ENCODE assay signal across 8 cellular contexts in the genomic region with DNA sequence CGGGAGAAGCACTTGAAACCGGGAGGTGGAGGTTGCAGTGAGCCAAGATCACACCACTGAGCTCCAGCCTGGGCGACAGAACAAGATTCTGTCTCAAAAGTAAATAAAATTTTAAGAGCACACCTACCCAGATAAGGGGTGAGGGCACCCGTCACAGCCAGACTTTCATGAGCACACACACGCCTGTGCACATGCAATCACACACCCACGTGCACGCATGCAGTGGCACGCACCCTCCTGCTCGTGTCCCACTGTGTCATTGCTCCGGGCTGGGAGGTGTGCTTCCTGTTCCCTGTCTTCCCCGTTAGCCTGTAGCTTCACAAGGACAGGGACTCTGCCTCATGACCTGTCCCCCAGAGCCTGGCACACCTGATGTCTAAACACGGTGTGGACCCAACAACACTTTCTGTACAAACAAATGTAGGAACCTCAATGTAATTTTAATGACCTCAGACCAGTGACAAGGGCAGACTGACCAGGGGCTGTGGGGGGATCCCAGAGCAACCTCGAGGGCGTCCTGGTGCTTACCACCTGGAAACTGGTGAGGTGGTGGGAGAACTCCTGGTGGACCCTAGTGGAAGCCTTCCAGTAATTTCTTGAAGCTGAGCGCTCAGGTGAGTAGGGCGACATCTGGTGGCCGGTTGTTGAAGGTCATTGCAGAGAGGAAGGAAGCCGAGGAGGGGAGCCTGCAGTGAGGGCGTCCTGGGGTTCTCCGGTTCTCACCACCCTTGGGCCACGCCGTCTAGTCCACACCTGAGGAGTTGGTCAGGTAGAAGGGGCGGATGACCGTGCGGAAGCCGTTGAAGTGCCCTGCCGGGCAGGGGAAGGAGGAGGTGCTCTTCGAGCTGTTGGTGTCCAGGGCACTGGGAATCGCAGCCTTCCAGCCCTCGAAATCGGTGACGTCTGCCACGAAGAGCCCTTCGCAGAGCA. TPM values are rescaled to one million over a fixed set of nuclear protein-coding genes. Genes with fewer than 3 reads are reported as not detected.
A peak's percentile ranks its signal among the peaks of the same experiment; 100 is the strongest.
DNase-seq lines count a peak whose midpoint lies in the region; ATAC-seq, FAIRE-seq and TF ChIP-seq lines count a peak whose summit lies in the region.

No MANE protein-coding gene starts in this region.

- H3K27ac ChIP-seq in caudate nucleus (ENCODE audit: low read depth, low read length) (peak overlapping the region; percentile 8), kidney (ENCODE audit: low read depth in 2 of 2, low read length in 2 of 2) (peak overlapping the region in 1 of 2 donors; percentile 65)

- H3K4me3 ChIP-seq in kidney (ENCODE audit: low read length in 2 of 2), result no peak overlapping the region

- no peaks in the 10 kb centered on the region for H3K9me3 ChIP-seq in kidney (ENCODE audit: control insufficient read depth in 1 of 2, low read length in 2 of 2)

- FAIRE-seq in GM19239 (lab: Jason Lieb, UNC) (peak; percentile 65), kidney (lab: Jason Lieb, UNC) (no peak)

- peak; percentile 91 for TF ChIP-seq CTCF in kidney (IDR thresholded peaks at IDR 0.05; ENCODE audit: borderline replicate concordance, extremely low read depth, insufficient read depth)

- H3K36me3 ChIP-seq in kidney (ENCODE audit: control insufficient read depth in 1 of 2, insufficient read depth in 2 of 2, low read length in 2 of 2), result no peaks in the 10 kb centered on the region

- peak; percentile 49 to 78 for ATAC-seq in activated CD4-positive, CD25-positive, alpha-beta regulatory T cell treated with anti-CD3 and anti-CD28 coated beads, Interleukin-2, amount 50 U/mL, for 24 hours
- no peak for ATAC-seq in GM18867 (IDR thresholded peaks at IDR 0.05; ENCODE audit: unreplicated experiment)

- intact Hi-C loops in kidney (cut with DNase I), result loop anchor here (5.0 kb wide), 1 partner anchor 104 kb away; no protein-coding TSS in a partner anchor

- DNase-seq in 8988T (peak; percentile 64), GM19239 (ENCODE audit: insufficient read length, low spot score) (peak; percentile 88), NCI-H345 treated with DMSO at 0.1 percent for 48 hours (lab: John Stamatoyannopoulos, UW; ENCODE audit: unreplicated experiment) (peak; percentile 65), caudate nucleus (lab: John Stamatoyannopoulos, UW) (peak in 59 of 61 donors; percentile 13 to 81 (median 57)), kidney (peak; percentile 84)
- peak; percentile 71 for DNase-seq in stimulated activated CD4-positive, alpha-beta T cell treated with anti-CD3 and anti-CD28 coated beads, Interleukin-1b, Interleukin-23, amount 100 ng/mL, for 48 hours

- peak overlapping the region; percentile 13 to 54 for H3K9ac ChIP-seq in kidney (ENCODE audit: low read length in 2 of 2)

- peaks cover 9 to 22% of the 10 kb centered on the region in 2 donors for H3K4me1 ChIP-seq in kidney (ENCODE audit: control insufficient read depth in 1 of 2, insufficient read depth in 1 of 2, low read depth in 1 of 2, low read length in 2 of 2)

RNA-seq across cellular contexts. Expression of a gene that starts 8.6 kb away (rescaled TPM):
- 240 TPM for total RNA-seq in kidney
- 310 TPM for polyA plus RNA-seq in kidney (ENCODE audit: insufficient read depth, low read depth, low replicate concordance)

RNA-seq across cellular contexts. Expression of a gene that starts 38.5 kb away (rescaled TPM):
- 56.6 TPM for total RNA-seq in kidney
- polyA plus RNA-seq in kidney (ENCODE audit: insufficient read depth, low read depth, low replicate concordance), result 23.0 TPM

RNA-seq across cellular contexts. Expression of a gene that starts 45.9 kb away (rescaled TPM):
- total RNA-seq in kidney, result 172 TPM
- polyA plus RNA-seq in kidney (ENCODE audit: insufficient read depth, low read depth, low replicate concordance), result 72.1 TPM

RNA-seq across cellular contexts. Expression of a gene that starts 52.9 kb away (rescaled TPM):
- total RNA-seq in kidney, result 65.2 TPM
- 18.0 TPM for polyA plus RNA-seq in kidney (ENCODE audit: insufficient read depth, low read depth, low replicate concordance)
